ENCODE assay signal across 14 cellular contexts in genomic region chr4:55251352-55251751, GRCh38.
DNase-seq lines count a peak whose midpoint lies in the region; FAIRE-seq and TF ChIP-seq lines count a peak whose summit lies in the region.
"Had no signal": no experiment of that assay in that cellular context is flagged by ENCODE, and none has a peak within 500 bp of the region (broad histone marks: within the 10 kb centered on the region; RNA-seq: fewer than 3 reads in every experiment).

No MANE protein-coding gene starts in this region.

- dilution Hi-C loops in endothelial cell of umbilical vein (cut with MboI; ENCODE audit: extremely low pct_ligation_motif_present, low sequenced_read_pairs), result no loop called here

- H3K9ac ChIP-seq in GM23248, result no peak overlapping the region
- no peak overlapping the region for H3K9ac ChIP-seq in endothelial cell of umbilical vein (replicated peaks; ENCODE audit: extremely low read depth, insufficient read depth, low read length)

- FAIRE-seq in TTC549 (lab: Jason Lieb, UNC) (peak; percentile 87), endothelial cell of umbilical vein (lab: Jason Lieb, UNC) (no peak)

- no peaks in the 10 kb centered on the region for H3K36me3 Mint-ChIP-seq in mesothelial cell of epicardium

- H3K27me3 Mint-ChIP-seq in mesothelial cell of epicardium (ENCODE audit: low read depth), result no peaks in the 10 kb centered on the region

- H3K36me3 ChIP-seq in GM23248 (ENCODE audit: low read depth) (no peaks in the 10 kb centered on the region), endothelial cell of umbilical vein (ENCODE audit: control insufficient read depth in 2 of 2, extremely low read depth in 1 of 2, insufficient read depth in 2 of 2, low read length in 2 of 2) (no peaks in the 10 kb centered on the region), tibial artery (no peaks in the 10 kb centered on the region)
- H3K36me3 ChIP-seq: SJSA1 had no signal

- no peaks in the 10 kb centered on the region for H3K9me2 ChIP-seq in GM23248 (ENCODE audit: insufficient read depth)

- no peaks in the 10 kb centered on the region for H3K9me1 ChIP-seq in endothelial cell of umbilical vein (replicated peaks; ENCODE audit: control insufficient read depth, extremely low read depth, insufficient read depth, low read length)

- 65 to 67% methylated on average over 4 of the region's 4 CpGs for WGBS in GM23248 (ENCODE audit: low coverage in 1 of 2, low lambda C conversion rate in 2 of 2, missing lambda C conversion rate in 2 of 2), 2 experiments

- DNase-seq in GM23248 (peak; percentile 11), endothelial cell of umbilical vein (ENCODE audit: low read depth, low spot score) (peak; percentile 35), mesothelial cell of epicardium (ENCODE audit: low spot score in 2 of 2, unreplicated experiment in 2 of 2) (no peak), NCI-H446 treated with DMSO at 0.1 percent for 48 hours (lab: John Stamatoyannopoulos, UW) (no peak), tibial artery (no peak)
- no peak for DNase-seq in activated naive CD4-positive, alpha-beta T cell treated with Interleukin-2 at 50 U/mL for 16 hours
- DNase-seq: COR-L47, DMS53, NCI-H187, NCI-H446, NCI-H748 treated with DMSO at 0.1 percent for 48 hours had no signal

- H3K4me1 ChIP-seq in GM23248 (ENCODE audit: insufficient read depth) (peaks cover 15% of the 10 kb centered on the region), endothelial cell of umbilical vein (ENCODE audit: control insufficient read depth, extremely low read depth, insufficient read depth, low read length) (peaks cover 41% of the 10 kb centered on the region), tibial artery (no peaks in the 10 kb centered on the region)
- H3K4me1 ChIP-seq: SJSA1 had no signal

- H3K27ac Mint-ChIP-seq in mesothelial cell of epicardium, result peak overlapping the region; percentile 39

- no peak overlapping the region for H3K4me3 Mint-ChIP-seq in mesothelial cell of epicardium

- no peaks in the 10 kb centered on the region for H3K79me2 ChIP-seq in GM23248 (ENCODE audit: insufficient read depth)
- no peaks in the 10 kb centered on the region for H3K79me2 ChIP-seq in endothelial cell of umbilical vein (ENCODE audit: control insufficient read depth, insufficient read depth, low read length)

- H4K20me1 ChIP-seq in GM23248 (ENCODE audit: insufficient read depth), result no peaks in the 10 kb centered on the region
- H4K20me1 ChIP-seq in endothelial cell of umbilical vein (replicated peaks; ENCODE audit: control insufficient read depth, extremely low read depth, insufficient read depth, low read length), result no peaks in the 10 kb centered on the region

- H3K27me3 ChIP-seq in GM23248 (replicated peaks; ENCODE audit: insufficient read depth) (no peaks in the 10 kb centered on the region), endothelial cell of umbilical vein (ENCODE audit: control insufficient read depth in 2 of 2, insufficient read depth in 2 of 2, low read length in 2 of 2) (no peaks in the 10 kb centered on the region), tibial artery (no peaks in the 10 kb centered on the region)
- H3K27me3 ChIP-seq: SJSA1 had no signal

- TF ChIP-seq CTCF in endothelial cell of umbilical vein (IDR thresholded peaks at IDR 0.05; ENCODE audit: extremely low read depth in 1 of 2, insufficient read depth in 1 of 2, low read depth in 1 of 2, low read length in 2 of 2) (no peak), mesothelial cell of epicardium (IDR thresholded peaks at IDR 0.05; ENCODE audit: unreplicated experiment) (no peak), tibial artery (IDR thresholded peaks at IDR 0.05) (no peak)

- H3K9me3 Mint-ChIP-seq in mesothelial cell of epicardium, result no peaks in the 10 kb centered on the region

- no peak for TF ChIP-seq POLR2A in endothelial cell of umbilical vein (IDR thresholded peaks at IDR 0.05; ENCODE audit: low read depth, low read length)

- no TSS peak for BruUV-seq in endothelial cell of umbilical vein (replicated peaks; lab: Mats Ljungman, UMichigan)

- H3K9me3 ChIP-seq in GM23248 (ENCODE audit: low read depth) (no peaks in the 10 kb centered on the region), endothelial cell of umbilical vein (replicated peaks; ENCODE audit: control insufficient read depth, insufficient read depth, low read length) (no peaks in the 10 kb centered on the region), tibial artery (no peaks in the 10 kb centered on the region)
- H3K9me3 ChIP-seq: SJSA1 had no signal

- no peak overlapping the region for H3K4me3 ChIP-seq in GM23248
- H3K4me3 ChIP-seq in endothelial cell of umbilical vein (replicated peaks in 1 of 3; ENCODE audit: insufficient read depth in 1 of 3, low read depth in 1 of 3, low read length in 3 of 3), result no peak overlapping the region
- no peak overlapping the region for H3K4me3 ChIP-seq in tibial artery
- H3K4me3 ChIP-seq: SJSA1 had no signal

- POLR2A ChIA-PET in endothelial cell of umbilical vein (lab: Charles Lee), result interaction anchor here (0.7 to 1.4 kb wide), 4 partner anchors 66 to 126 kb away, joined by 3 to 4 read pairs (median 4); partner anchors contain the start of gene KDR

- intact Hi-C loops in endothelial cell of umbilical vein (cut with micrococcal nuclease), result loop anchor here (5.0 kb wide), 1 partner anchor 46 kb away; no protein-coding TSS in a partner anchor
- intact Hi-C loops in tibial artery (cut with DNase I; ENCODE audit: low total_unique reads), result no loop called here

- in situ Hi-C loops in GM23248 (cut with MboI), result no loop called here

- H3K27ac ChIP-seq in GM23248 (no peak overlapping the region), endothelial cell of umbilical vein (ENCODE audit: insufficient read depth, low read depth, low read length) (peak overlapping the region; percentile 24), tibial artery (no peak overlapping the region)
- H3K27ac ChIP-seq: C4-2B, SJSA1 had no signal

- CTCF ChIA-PET in endothelial cell of umbilical vein (lab: Charles Lee), result interaction anchor here (0.8 to 1.9 kb wide), 11 partner anchors 19 to 172 kb away, joined by 3 to 9 read pairs (median 5); no protein-coding TSS in a partner anchor

- peaks cover 54% of the 10 kb centered on the region for H3K4me1 Mint-ChIP-seq in mesothelial cell of epicardium

- H3K4me2 ChIP-seq in GM23248 (ENCODE audit: unreplicated experiment), result no peak overlapping the region
- H3K4me2 ChIP-seq in endothelial cell of umbilical vein (ENCODE audit: insufficient read depth, low read length), result peak overlapping the region; percentile 83

- peaks cover 15% of the 10 kb centered on the region; the same call in 1 of the 2 replicates for H3F3A ChIP-seq in GM23248 (ENCODE audit: insufficient read depth)

- no peak overlapping the region for H2AFZ ChIP-seq in GM23248
- H2AFZ ChIP-seq in endothelial cell of umbilical vein (ENCODE audit: low read depth, low read length), result peak overlapping the region; percentile 36

TF ChIP-seq in endothelial cell of umbilical vein, 7 proteins besides CTCF, POLR2A, EP300 and RAD21:
- no peak for TF ChIP-seq MYC (IDR thresholded peaks at IDR 0.05; ENCODE audit: low read depth, low read length)
- no peak for TF ChIP-seq MAX (IDR thresholded peaks at IDR 0.05; ENCODE audit: insufficient read depth, insufficient read length)

Comparison
In these comparisons a context has a peak if more than half of its experiments do, and no peak if none do; other contexts are left out.
1. DNase-seq: peak in GM23248 (single experiment) and endothelial cell of umbilical vein (single experiment); none in mesothelial cell of epicardium (0 of 2), activated naive CD4-positive, alpha-beta T cell treated with Interleukin-2 at 50 U/mL for 16 hours (single experiment), NCI-H446 treated with DMSO at 0.1 percent for 48 hours (single experiment) and tibial artery (0 of 2).